1 cellular context compared by ENCODE assay signal in the genomic region with DNA sequence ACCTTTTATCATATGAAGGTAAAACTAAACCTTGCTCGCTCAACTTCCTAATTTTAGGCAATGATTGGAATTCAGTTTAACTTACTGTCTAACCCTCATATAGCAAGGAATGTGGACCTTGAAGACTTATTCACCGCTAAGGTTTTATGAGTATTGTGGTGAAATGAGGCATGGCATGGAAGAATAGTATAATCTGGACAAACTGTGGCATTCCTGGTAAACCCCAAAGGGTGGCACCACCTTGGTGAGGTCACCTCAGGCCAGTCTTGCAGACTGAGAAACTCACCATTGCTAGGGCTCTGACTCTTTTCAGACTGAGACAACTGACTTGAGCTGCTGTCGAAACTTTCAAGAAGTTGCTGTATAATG.
TF ChIP-seq lines count a peak whose summit lies in the region.

No MANE protein-coding gene starts in this region.

TF ChIP-seq in A549, 52 proteins besides CTCF, POLR2A, EP300 and RAD21:
- TF ChIP-seq, protein P1, sequence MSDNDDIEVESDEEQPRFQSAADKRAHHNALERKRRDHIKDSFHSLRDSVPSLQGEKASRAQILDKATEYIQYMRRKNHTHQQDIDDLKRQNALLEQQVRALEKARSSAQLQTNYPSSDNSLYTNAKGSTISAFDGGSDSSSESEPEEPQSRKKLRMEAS (IDR thresholded peaks at IDR 0.05) = 0 out of 2 replicates have a peak, but pooled peaks have one; percentile 11
- TF ChIP-seq, protein P2, sequence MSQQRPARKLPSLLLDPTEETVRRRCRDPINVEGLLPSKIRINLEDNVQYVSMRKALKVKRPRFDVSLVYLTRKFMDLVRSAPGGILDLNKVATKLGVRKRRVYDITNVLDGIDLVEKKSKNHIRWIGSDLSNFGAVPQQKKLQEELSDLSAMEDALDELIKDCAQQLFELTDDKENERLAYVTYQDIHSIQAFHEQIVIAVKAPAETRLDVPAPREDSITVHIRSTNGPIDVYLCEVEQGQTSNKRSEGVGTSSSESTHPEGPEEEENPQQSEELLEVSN (IDR thresholded peaks at IDR 0.05; ENCODE audit: borderline replicate concordance, low read depth) = no peak
